ENCODE assay signal across 28 cellular contexts in the genomic region with DNA sequence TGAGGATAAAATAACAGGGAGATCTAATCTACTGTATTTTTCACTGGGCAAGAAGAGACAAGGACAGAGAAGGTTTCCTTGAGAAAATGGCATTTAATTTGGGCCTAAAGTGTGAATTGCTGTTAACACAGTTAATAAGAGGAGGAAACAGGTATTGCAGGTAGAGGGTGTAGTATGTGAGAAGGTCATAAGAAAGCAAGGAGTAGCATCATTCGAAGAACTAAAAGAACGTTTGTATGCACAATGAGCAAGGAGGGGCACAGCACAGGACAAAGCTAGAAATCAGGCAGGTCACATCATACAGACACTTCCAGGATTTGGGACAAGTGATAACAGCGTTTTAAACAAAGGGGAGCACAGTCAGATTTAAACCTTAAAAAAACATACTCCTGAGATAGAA.
"Had no signal": no experiment of that assay in that cellular context is flagged by ENCODE, and none has a peak within 500 bp of the region (broad histone marks: within the 10 kb centered on the region; RNA-seq: fewer than 3 reads in every experiment).

No MANE protein-coding gene starts in this region.

- DNase-seq: activated B cell treated with CpG ODN at 0.5 μM for 24 hours; activated CD4-positive, alpha-beta memory T cell treated with anti-CD3 and anti-CD28 coated beads, Interleukin-2, amount 10 ng/mL, durations not matched to agents 7 days and 5 days; activated CD4-positive, alpha-beta T cell treated with anti-CD3 and anti-CD28 coated beads, Interleukin-2, amount 10 ng/mL, durations not matched to agents 24 days and 14 days; activated CD8-positive, alpha-beta memory T cell treated with anti-CD3 and anti-CD28 coated beads, Interleukin-2, amount 50 U/mL, for 48 hours; activated gamma-delta T cell; activated naive CD4-positive, alpha-beta T cell; activated naive CD4-positive, alpha-beta T cell treated with anti-CD3 and anti-CD28 coated beads, Interleukin-2, amount 10 ng/mL, durations not matched to agents 7 days and 5 days; activated naive CD8-positive, alpha-beta T cell treated with anti-CD3 and anti-CD28 coated beads, Interleukin-2, amount 10 ng/mL, durations not matched to agents 7 days and 5 days; activated T-cell treated with anti-CD3 and anti-CD28 coated beads for 4 hours; activated T-cell treated with anti-CD3 and anti-CD28 coated beads, Interleukin-2, amount 50 U/mL, for 24 hours; activated T-cell treated with anti-CD3 and anti-CD28 coated beads, Interleukin-2, amount 50 U/mL, for 72 hours; brain microvascular endothelial cell; dorsolateral prefrontal cortex; effector memory CD4-positive, alpha-beta T cell; erythroblast; foreskin keratinocyte; T-helper 1 cell; T-helper 17 cell; T1000; WERI-Rb-1 had no signal

- H3K9me3 Mint-ChIP-seq: activated CD4-positive, alpha-beta memory T cell treated with anti-CD3 and anti-CD28 coated beads, Interleukin-2, amount 10 ng/mL, durations not matched to agents 7 days and 5 days; activated CD4-positive, alpha-beta T cell treated with anti-CD3 and anti-CD28 coated beads, Interleukin-2, amount 10 ng/mL, durations not matched to agents 24 days and 14 days; activated naive CD4-positive, alpha-beta T cell treated with anti-CD3 and anti-CD28 coated beads, Interleukin-2, amount 10 ng/mL, durations not matched to agents 7 days and 5 days; activated T-cell treated with anti-CD3 and anti-CD28 coated beads, Interleukin-2, amount 50 U/mL, for 24 hours; activated T-cell treated with anti-CD3 and anti-CD28 coated beads, Interleukin-2, amount 50 U/mL, for 72 hours; central memory CD8-positive, alpha-beta T cell; T-helper 2 cell treated with Interferon-gamma antibody and Interleukin-4, amounts not matched to agents 5 μg/mL and 100 μg/mL, for 36 hours had no signal

- H3K4me3 Mint-ChIP-seq: activated B cell treated with CpG ODN at 0.5 μM for 24 hours; activated CD4-positive, alpha-beta memory T cell treated with anti-CD3 and anti-CD28 coated beads, Interleukin-2, amount 10 ng/mL, durations not matched to agents 7 days and 5 days; activated CD4-positive, alpha-beta T cell treated with anti-CD3 and anti-CD28 coated beads, Interleukin-2, amount 10 ng/mL, durations not matched to agents 24 days and 14 days; activated naive CD4-positive, alpha-beta T cell treated with anti-CD3 and anti-CD28 coated beads, Interleukin-2, amount 10 ng/mL, durations not matched to agents 7 days and 5 days; activated naive CD8-positive, alpha-beta T cell treated with anti-CD3 and anti-CD28 coated beads, Interleukin-2, amount 10 ng/mL, durations not matched to agents 7 days and 5 days; activated T-cell treated with anti-CD3 and anti-CD28 coated beads, Interleukin-2, amount 50 U/mL, for 24 hours; activated T-cell treated with anti-CD3 and anti-CD28 coated beads, Interleukin-2, amount 50 U/mL, for 72 hours; central memory CD8-positive, alpha-beta T cell; dendritic cell treated with granulocyte-macrophage colony-stimulating factor and Interleukin-4, amounts not matched to agents 40 ng/mL and 50 ng/mL, for 4 days; T-helper 17 cell; T-helper 2 cell treated with Interferon-gamma antibody and Interleukin-4, amounts not matched to agents 5 μg/mL and 100 μg/mL, for 36 hours had no signal

- H3K27ac ChIP-seq: brain microvascular endothelial cell, coronary artery, dorsolateral prefrontal cortex, esophagus muscularis mucosa, foreskin keratinocyte, gastroesophageal sphincter, WERI-Rb-1 had no signal

- H3K4me1 Mint-ChIP-seq: activated B cell treated with CpG ODN at 0.5 μM for 24 hours; activated CD4-positive, alpha-beta T cell treated with anti-CD3 and anti-CD28 coated beads, Interleukin-2, amount 10 ng/mL, durations not matched to agents 24 days and 14 days; activated naive CD4-positive, alpha-beta T cell treated with anti-CD3 and anti-CD28 coated beads, Interleukin-2, amount 10 ng/mL, durations not matched to agents 7 days and 5 days; activated naive CD8-positive, alpha-beta T cell treated with anti-CD3 and anti-CD28 coated beads, Interleukin-2, amount 10 ng/mL, durations not matched to agents 7 days and 5 days; central memory CD8-positive, alpha-beta T cell; T-helper 17 cell had no signal

- H3K27me3 Mint-ChIP-seq: activated B cell treated with CpG ODN at 0.5 μM for 24 hours; activated CD4-positive, alpha-beta T cell treated with anti-CD3 and anti-CD28 coated beads, Interleukin-2, amount 10 ng/mL, durations not matched to agents 24 days and 14 days; activated naive CD4-positive, alpha-beta T cell treated with anti-CD3 and anti-CD28 coated beads, Interleukin-2, amount 10 ng/mL, durations not matched to agents 7 days and 5 days; activated T-cell treated with anti-CD3 and anti-CD28 coated beads, Interleukin-2, amount 50 U/mL, for 24 hours; dendritic cell treated with granulocyte-macrophage colony-stimulating factor and Interleukin-4, amounts not matched to agents 40 ng/mL and 50 ng/mL, for 4 days had no signal

- H3K27me3 ChIP-seq: brain microvascular endothelial cell, dorsolateral prefrontal cortex, esophagus muscularis mucosa, foreskin keratinocyte, gastroesophageal sphincter had no signal

- H3K36me3 Mint-ChIP-seq: activated naive CD4-positive, alpha-beta T cell treated with anti-CD3 and anti-CD28 coated beads, Interleukin-2, amount 10 ng/mL, durations not matched to agents 7 days and 5 days; activated naive CD4-positive, alpha-beta T cell treated with anti-CD3 and anti-CD28 coated beads, Interleukin-2, amount 50 U/mL, for 72 hours; activated naive CD8-positive, alpha-beta T cell treated with anti-CD3 and anti-CD28 coated beads, Interleukin-2, amount 10 ng/mL, durations not matched to agents 7 days and 5 days had no signal

- H3K4me3 ChIP-seq: coronary artery, dorsolateral prefrontal cortex, esophagus muscularis mucosa, gastroesophageal sphincter had no signal

- H3K36me3 ChIP-seq: brain microvascular endothelial cell, esophagus muscularis mucosa, gastroesophageal sphincter, WERI-Rb-1 had no signal

- H3K4me1 ChIP-seq: foreskin keratinocyte had no signal

- H3K9me3 ChIP-seq: gastroesophageal sphincter had no signal

- H3K27ac Mint-ChIP-seq: activated B cell treated with CpG ODN at 0.5 μM for 24 hours; activated CD4-positive, alpha-beta memory T cell treated with anti-CD3 and anti-CD28 coated beads, Interleukin-2, amount 10 ng/mL, durations not matched to agents 7 days and 5 days; activated CD4-positive, alpha-beta T cell treated with anti-CD3 and anti-CD28 coated beads, Interleukin-2, amount 10 ng/mL, durations not matched to agents 24 days and 14 days; activated naive CD4-positive, alpha-beta T cell treated with anti-CD3 and anti-CD28 coated beads, Interleukin-2, amount 10 ng/mL, durations not matched to agents 7 days and 5 days; activated naive CD4-positive, alpha-beta T cell treated with anti-CD3 and anti-CD28 coated beads, Interleukin-2, amount 50 U/mL, for 72 hours; activated naive CD8-positive, alpha-beta T cell treated with anti-CD3 and anti-CD28 coated beads, Interleukin-2, amount 10 ng/mL, durations not matched to agents 7 days and 5 days; activated T-cell treated with anti-CD3 and anti-CD28 coated beads, Interleukin-2, amount 50 U/mL, for 24 hours; activated T-cell treated with anti-CD3 and anti-CD28 coated beads, Interleukin-2, amount 50 U/mL, for 72 hours; dendritic cell treated with granulocyte-macrophage colony-stimulating factor and Interleukin-4, amounts not matched to agents 40 ng/mL and 50 ng/mL, for 4 days; T-helper 17 cell; T-helper 2 cell treated with Interferon-gamma antibody and Interleukin-4, amounts not matched to agents 5 μg/mL and 100 μg/mL, for 36 hours had no signal

- ATAC-seq: activated CD4-positive, CD25-positive, alpha-beta regulatory T cell treated with anti-CD3 and anti-CD28 coated beads, Interleukin-2, amount 50 U/mL, for 24 hours; activated naive CD4-positive, alpha-beta T cell treated with anti-CD3 and anti-CD28 coated beads, Interleukin-2, amount 50 U/mL, for 72 hours; activated T-cell treated with anti-CD3 and anti-CD28 coated beads, Interleukin-2, amount 50 U/mL, for 72 hours; foreskin keratinocyte; gastroesophageal sphincter; T-helper 17 cell had no signal
